In the genomic region with DNA sequence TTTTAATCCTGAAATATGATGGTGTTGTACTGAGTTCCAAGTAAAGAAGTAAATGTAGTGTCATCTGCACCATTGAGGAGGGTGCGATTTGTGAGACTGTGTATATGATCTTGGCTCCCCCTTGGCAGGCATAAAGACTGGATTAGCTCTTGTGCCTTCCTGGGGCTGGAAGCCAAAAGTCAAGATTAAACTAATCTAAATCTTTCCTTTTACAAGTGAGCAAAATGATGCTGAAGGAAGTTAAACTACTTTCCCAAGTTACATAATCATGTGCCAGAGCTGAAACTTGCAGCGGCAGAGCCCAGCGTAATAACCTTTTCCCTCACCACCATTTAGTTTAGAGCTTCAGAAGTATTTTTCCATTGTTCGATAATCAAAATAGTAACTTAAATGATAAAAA, we compare ENCODE assay signal across 37 cellular contexts.
"Had no signal": no experiment of that assay in that cellular context is flagged by ENCODE, and none has a peak within 500 bp of the region (broad histone marks: within the 10 kb centered on the region; RNA-seq: fewer than 3 reads in every experiment).

No MANE protein-coding gene starts in this region.

- H3K9ac ChIP-seq: KMS-11, SK-N-SH had no signal

- H3K27ac Mint-ChIP-seq: activated CD4-positive, alpha-beta T cell treated with anti-CD3 and anti-CD28 coated beads for 36 hours; activated CD4-positive, alpha-beta T cell treated with anti-CD3 and anti-CD28 coated beads, Interleukin-2, amount 10 ng/mL, durations not matched to agents 7 days and 5 days; activated CD8-positive, alpha-beta T cell treated with anti-CD3 and anti-CD28 coated beads, Interleukin-2, amount 10 ng/mL, durations not matched to agents 7 days and 5 days; activated naive CD4-positive, alpha-beta T cell treated with anti-CD3 and anti-CD28 coated beads, Interleukin-2, amount 50 U/mL, for 24 hours; activated naive CD8-positive, alpha-beta T cell treated with anti-CD3 and anti-CD28 coated beads, Interleukin-2, amount 10 ng/mL, durations not matched to agents 7 days and 5 days; activated T-cell treated with anti-CD3 and anti-CD28 coated beads, Interleukin-2, amount 50 U/mL, for 24 hours; activated T-helper 2 cell treated with anti-CD3 and anti-CD28 coated beads, Interferon-gamma antibody, Interleukin-2, Interleukin-4, amounts not matched to agents 10 μg/mL and 5 μg/mL and 100 μg/mL, durations not matched to agents 14 hours and 24 hours and 36 hours; T-helper 1 cell treated with Interleukin-12 subunit alpha and Interleukin-12 subunit beta and Interleukin-4 antibody, amounts not matched to agents 30 μg/mL and 1 μg/mL, for 36 hours; T-helper 2 cell treated with Interferon-gamma antibody and Interleukin-4, amounts not matched to agents 5 μg/mL and 100 μg/mL, for 36 hours; WTC11 had no signal

- DNase-seq: activated CD4-positive, alpha-beta T cell treated with anti-CD3 and anti-CD28 coated beads for 36 hours; activated CD4-positive, alpha-beta T cell treated with anti-CD3 and anti-CD28 coated beads, Interleukin-2, amount 10 ng/mL, durations not matched to agents 7 days and 5 days; activated CD4-positive, alpha-beta T cell treated with anti-CD3 and anti-CD28 coated beads, Interleukin-2, amount 50 U/mL, for 48 hours; activated CD8-positive, alpha-beta T cell treated with anti-CD3 and anti-CD28 coated beads, Interleukin-2, amount 10 ng/mL, durations not matched to agents 7 days and 5 days; activated gamma-delta T cell; activated naive CD4-positive, alpha-beta T cell treated with Interleukin-2 at 50 U/mL for 16 hours; activated naive CD8-positive, alpha-beta T cell treated with anti-CD3 and anti-CD28 coated beads, Interleukin-2, amount 10 ng/mL, durations not matched to agents 7 days and 5 days; activated T-cell treated with anti-CD3 and anti-CD28 coated beads, Interleukin-2, amount 50 U/mL, for 24 hours; amygdala; caudate nucleus; MM.1S; MV-4-11; NCI-H1092; NCI-H1417; NCI-H146; NCI-H187; NCI-H2081; NCI-H2171 treated with DMSO at 0.1 percent for 48 hours; NCI-H2227 treated with DMSO at 0.1 percent for 48 hours; NCI-H446; NCI-H510A treated with DMSO at 0.1 percent for 48 hours; NCI-H526 treated with DMSO at 0.1 percent for 48 hours; NCI-H774; PC-3; Peyer's patch; RPMI8226; SHP77 treated with DMSO at 0.1 percent for 48 hours; SK-N-SH had no signal

- H3K4me3 ChIP-seq: ascending aorta, Peyer's patch, SJSA1 had no signal

- H3K36me3 ChIP-seq: ascending aorta, Peyer's patch, SJSA1 had no signal

- H3K9me3 ChIP-seq: ascending aorta, Peyer's patch, SJSA1, SK-N-SH had no signal

- H3K4me1 ChIP-seq: ascending aorta, Peyer's patch, SJSA1 had no signal

- H3K27me3 Mint-ChIP-seq: activated CD4-positive, alpha-beta T cell treated with anti-CD3 and anti-CD28 coated beads, Interleukin-2, amount 10 ng/mL, durations not matched to agents 7 days and 5 days; activated naive CD8-positive, alpha-beta T cell treated with anti-CD3 and anti-CD28 coated beads, Interleukin-2, amount 10 ng/mL, durations not matched to agents 7 days and 5 days had no signal

- H3K4me3 Mint-ChIP-seq: activated CD4-positive, alpha-beta T cell treated with anti-CD3 and anti-CD28 coated beads for 36 hours; activated CD4-positive, alpha-beta T cell treated with anti-CD3 and anti-CD28 coated beads, Interleukin-2, amount 10 ng/mL, durations not matched to agents 7 days and 5 days; activated CD8-positive, alpha-beta T cell treated with anti-CD3 and anti-CD28 coated beads, Interleukin-2, amount 10 ng/mL, durations not matched to agents 7 days and 5 days; activated naive CD4-positive, alpha-beta T cell treated with anti-CD3 and anti-CD28 coated beads, Interleukin-2, amount 50 U/mL, for 24 hours; activated naive CD8-positive, alpha-beta T cell treated with anti-CD3 and anti-CD28 coated beads, Interleukin-2, amount 10 ng/mL, durations not matched to agents 7 days and 5 days; activated T-cell treated with anti-CD3 and anti-CD28 coated beads, Interleukin-2, amount 50 U/mL, for 24 hours; T-helper 1 cell treated with Interleukin-12 subunit alpha and Interleukin-12 subunit beta and Interleukin-4 antibody, amounts not matched to agents 30 μg/mL and 1 μg/mL, for 36 hours; T-helper 2 cell treated with Interferon-gamma antibody and Interleukin-4, amounts not matched to agents 5 μg/mL and 100 μg/mL, for 36 hours; WTC11 had no signal

- H3K9me3 Mint-ChIP-seq: activated CD4-positive, alpha-beta T cell treated with anti-CD3 and anti-CD28 coated beads, Interleukin-2, amount 10 ng/mL, durations not matched to agents 7 days and 5 days; activated naive CD4-positive, alpha-beta T cell treated with anti-CD3 and anti-CD28 coated beads, Interleukin-2, amount 50 U/mL, for 24 hours; T-helper 2 cell treated with Interferon-gamma antibody and Interleukin-4, amounts not matched to agents 5 μg/mL and 100 μg/mL, for 36 hours had no signal

- H3K27me3 ChIP-seq: ascending aorta, Peyer's patch, SJSA1 had no signal

- H3K4me2 ChIP-seq: KMS-11, SK-N-SH had no signal

- ATAC-seq: activated CD4-positive, alpha-beta T cell treated with anti-CD3 and anti-CD28 coated beads for 36 hours; activated CD4-positive, CD25-positive, alpha-beta regulatory T cell treated with anti-CD3 and anti-CD28 coated beads, Interleukin-2, amount 50 U/mL, for 24 hours; activated CD8-positive, alpha-beta T cell treated with anti-CD3 and anti-CD28 coated beads, Interleukin-2, amount 10 ng/mL, durations not matched to agents 7 days and 5 days; PC-3; WTC11 had no signal

- H3K27ac ChIP-seq: ascending aorta, KMS-11, Peyer's patch, SJSA1 had no signal

- H3K4me1 Mint-ChIP-seq: activated CD4-positive, alpha-beta T cell treated with anti-CD3 and anti-CD28 coated beads for 36 hours; activated CD4-positive, alpha-beta T cell treated with anti-CD3 and anti-CD28 coated beads, Interleukin-2, amount 10 ng/mL, durations not matched to agents 7 days and 5 days; activated naive CD4-positive, alpha-beta T cell treated with anti-CD3 and anti-CD28 coated beads, Interleukin-2, amount 50 U/mL, for 24 hours; activated naive CD8-positive, alpha-beta T cell treated with anti-CD3 and anti-CD28 coated beads, Interleukin-2, amount 10 ng/mL, durations not matched to agents 7 days and 5 days; WTC11 had no signal

- H3K36me3 Mint-ChIP-seq: activated naive CD4-positive, alpha-beta T cell treated with anti-CD3 and anti-CD28 coated beads, Interleukin-2, amount 50 U/mL, for 24 hours; activated naive CD8-positive, alpha-beta T cell treated with anti-CD3 and anti-CD28 coated beads, Interleukin-2, amount 10 ng/mL, durations not matched to agents 7 days and 5 days had no signal
